In the genomic region with DNA sequence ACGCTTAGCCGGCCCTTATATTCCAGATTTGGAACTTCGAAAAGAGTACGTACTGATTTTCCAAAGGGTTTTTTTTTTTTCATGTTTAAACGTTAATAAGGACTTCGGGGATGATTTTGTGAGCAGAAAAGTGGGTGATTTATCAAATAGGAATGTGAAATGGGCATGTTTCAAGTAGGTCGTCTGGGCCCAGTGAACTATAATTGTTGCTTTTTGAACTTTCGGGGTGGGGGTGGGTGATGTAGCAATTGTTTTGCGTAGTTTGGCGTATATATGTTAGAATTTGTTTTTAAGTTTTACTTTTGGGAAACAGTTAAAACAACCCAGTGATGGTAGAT, we compare ENCODE assay signal across 9 cellular contexts. TPM values are rescaled to one million over a fixed set of nuclear protein-coding genes. Genes with fewer than 3 reads are reported as not detected.
DNase-seq lines count a peak whose midpoint lies in the region; ATAC-seq, FAIRE-seq and TF ChIP-seq lines count a peak whose summit lies in the region.
"Had no signal": no experiment of that assay in that cellular context is flagged by ENCODE, and none has a peak within 500 bp of the region (broad histone marks: within the 10 kb centered on the region; RNA-seq: fewer than 3 reads in every experiment).

No MANE protein-coding gene starts in this region.

- POLR2A ChIA-PET in CD4-positive, alpha-beta memory T cell (lab: Charles Lee; ENCODE audit: partially characterized antibody): interaction anchor here (0.7 to 4.1 kb wide), 16 partner anchors 8 to 623 kb away, joined by 3 to 62 read pairs (median 5); a partner anchor contains a TSS
- POLR2A ChIA-PET in PC-9 (lab: Charles Lee; ENCODE audit: unreplicated experiment) (interaction anchor here (0.7 kb wide), 2 partner anchors 236 to 289 kb away, joined by 3 to 6 read pairs; no protein-coding TSS in a partner anchor), endothelial cell of umbilical vein (lab: Charles Lee) (interaction anchor here (0.6 to 1.7 kb wide), 2 partner anchors 16 to 120 kb away, joined by 4 to 5 read pairs; no protein-coding TSS in a partner anchor)

- no peaks in the 10 kb centered on the region for H3K9me3 ChIP-seq in CD4-positive, alpha-beta memory T cell (ENCODE audit: control insufficient read depth in 1 of 2, low read length in 2 of 2)
- no peaks in the 10 kb centered on the region for H3K9me3 ChIP-seq in PC-9 (ENCODE audit: insufficient read depth, low read depth)
- no peaks in the 10 kb centered on the region for H3K9me3 ChIP-seq in endothelial cell of umbilical vein (replicated peaks; ENCODE audit: control insufficient read depth, insufficient read depth, low read length)
- no peaks in the 10 kb centered on the region for H3K9me3 ChIP-seq in osteoblast (ENCODE audit: low read depth, low read length)

- peaks cover 59% of the 10 kb centered on the region for H3K4me1 ChIP-seq in CD4-positive, alpha-beta memory T cell (ENCODE audit: insufficient read depth, low read length)
- H3K4me1 ChIP-seq in PC-9 (replicated peaks; ENCODE audit: insufficient read depth): peaks cover 47% of the 10 kb centered on the region
- H3K4me1 ChIP-seq in endothelial cell of umbilical vein (ENCODE audit: control insufficient read depth, extremely low read depth, insufficient read depth, low read length): peaks cover 20% of the 10 kb centered on the region
- peaks cover 61% of the 10 kb centered on the region for H3K4me1 ChIP-seq in osteoblast (ENCODE audit: insufficient read depth, low read length)

- H3K4me3 Mint-ChIP-seq in CD4-positive, alpha-beta memory T cell: peak overlapping the region; percentile 99 to 100 (median 100)

- no peak for TF ChIP-seq POLR2A in endothelial cell of umbilical vein (IDR thresholded peaks at IDR 0.05; ENCODE audit: low read depth, low read length)

- dilution Hi-C loops in endothelial cell of umbilical vein (cut with MboI; ENCODE audit: extremely low pct_ligation_motif_present, low sequenced_read_pairs): no loop called here

- peak overlapping the region; percentile 96 for H3K27ac ChIP-seq in CD4-positive, alpha-beta memory T cell (ENCODE audit: low read depth, low read length)
- H3K27ac ChIP-seq in PC-9 (peak overlapping the region; percentile 91), endothelial cell of umbilical vein (ENCODE audit: insufficient read depth, low read depth, low read length) (peak overlapping the region; percentile 91), osteoblast (ENCODE audit: low read depth, low read length) (peak overlapping the region; percentile 95)

- peaks cover 38 to 84% (median 52%) of the 10 kb centered on the region in 4 donors for H3K4me1 Mint-ChIP-seq in CD4-positive, alpha-beta memory T cell

- peaks cover 8 to 42% of the 10 kb centered on the region in 2 donors for H3K36me3 Mint-ChIP-seq in CD4-positive, alpha-beta memory T cell

- no peaks in the 10 kb centered on the region for H3K36me3 ChIP-seq in CD4-positive, alpha-beta memory T cell (ENCODE audit: insufficient read depth, low read length)
- peaks cover 45% of the 10 kb centered on the region for H3K36me3 ChIP-seq in PC-9 (ENCODE audit: low read depth)
- H3K36me3 ChIP-seq in endothelial cell of umbilical vein (ENCODE audit: control insufficient read depth in 2 of 2, extremely low read depth in 1 of 2, insufficient read depth in 2 of 2, low read length in 2 of 2): peaks cover 0 to 3% of the 10 kb centered on the region in 2 experiments
- peaks cover 11% of the 10 kb centered on the region for H3K36me3 ChIP-seq in osteoblast (ENCODE audit: insufficient read depth, low read length)

- peaks cover 5% of the 10 kb centered on the region; the same call in 1 of the 2 replicates for H3K9me2 ChIP-seq in PC-9 (ENCODE audit: insufficient read depth)

- intact Hi-C loops in CD4-positive, alpha-beta memory T cell (cut with micrococcal nuclease): loop anchor here (2.0 to 5.0 kb wide), 4 partner anchors 74 to 754 kb away; a partner anchor contains a TSS
- intact Hi-C loops in PC-9 (cut with micrococcal nuclease; ENCODE audit: unreplicated experiment) (loop anchor here (2.0 to 10.0 kb wide), 2 partner anchors 478 to 568 kb away; a partner anchor contains a TSS), endothelial cell of umbilical vein (cut with micrococcal nuclease) (no loop called here)

- H2AFZ ChIP-seq in PC-9 (peak overlapping the region; percentile 81; the same call in 1 of the 2 replicates), endothelial cell of umbilical vein (ENCODE audit: low read depth, low read length) (no peak overlapping the region), osteoblast (ENCODE audit: low read length) (no peak overlapping the region)

- ATAC-seq in GM18858 (IDR thresholded peaks at IDR 0.05; ENCODE audit: unreplicated experiment) (no peak), GM18868 (IDR thresholded peaks at IDR 0.05; ENCODE audit: unreplicated experiment) (no peak)

- no peaks in the 10 kb centered on the region for H3K27me3 Mint-ChIP-seq in CD4-positive, alpha-beta memory T cell

- no peaks in the 10 kb centered on the region for H3K27me3 ChIP-seq in CD4-positive, alpha-beta memory T cell (ENCODE audit: insufficient read depth, low read length)
- H3K27me3 ChIP-seq in PC-9 (ENCODE audit: insufficient read depth, low read depth) (no peaks in the 10 kb centered on the region), endothelial cell of umbilical vein (ENCODE audit: control insufficient read depth in 2 of 2, insufficient read depth in 2 of 2, low read length in 2 of 2) (no peaks in the 10 kb centered on the region), osteoblast (ENCODE audit: insufficient read depth, low read length) (no peaks in the 10 kb centered on the region)

- no peak for FAIRE-seq in endothelial cell of umbilical vein (lab: Jason Lieb, UNC)
- FAIRE-seq: endometrium had no signal

- H3F3A ChIP-seq in PC-9 (ENCODE audit: insufficient read depth, low read depth): peaks cover 30% of the 10 kb centered on the region

- peak overlapping the region; percentile 99 for H3K9ac ChIP-seq in endothelial cell of umbilical vein (replicated peaks; ENCODE audit: extremely low read depth, insufficient read depth, low read length)

- no TSS peak for BruUV-seq in PC-9 (replicated peaks; lab: Mats Ljungman, UMichigan)
- no TSS peak for BruUV-seq in endothelial cell of umbilical vein (replicated peaks; lab: Mats Ljungman, UMichigan)

- H3K79me2 ChIP-seq in PC-9 (ENCODE audit: low read depth) (peaks cover 75% of the 10 kb centered on the region), endothelial cell of umbilical vein (ENCODE audit: control insufficient read depth, insufficient read depth, low read length) (peaks cover 62% of the 10 kb centered on the region), osteoblast (ENCODE audit: insufficient read depth, low read length) (peaks cover 71% of the 10 kb centered on the region)

- peaks cover 0 to 6% (median 0%) of the 10 kb centered on the region in 8 donors for H3K9me3 Mint-ChIP-seq in CD4-positive, alpha-beta memory T cell

- H3K27ac Mint-ChIP-seq in CD4-positive, alpha-beta memory T cell: peak overlapping the region; percentile 99 to 100 (median 100)

- H3K4me2 ChIP-seq in PC-9 (peak overlapping the region; percentile 91), endothelial cell of umbilical vein (ENCODE audit: insufficient read depth, low read length) (peak overlapping the region; percentile 98), osteoblast (ENCODE audit: insufficient read depth, low read length) (peak overlapping the region; percentile 92)

- peak; percentile 5; the same call in 1 of the 2 replicates for TF ChIP-seq CTCF in PC-9 (conservative IDR thresholded peaks at IDR 0.05)
- TF ChIP-seq CTCF in endothelial cell of umbilical vein (IDR thresholded peaks at IDR 0.05; ENCODE audit: extremely low read depth in 1 of 2, insufficient read depth in 1 of 2, low read depth in 1 of 2, low read length in 2 of 2): no peak
- no peak for TF ChIP-seq CTCF in osteoblast (IDR thresholded peaks at IDR 0.05; ENCODE audit: extremely low read depth, low read depth, low read length)

- no peaks in the 10 kb centered on the region for H3K9me1 ChIP-seq in endothelial cell of umbilical vein (replicated peaks; ENCODE audit: control insufficient read depth, extremely low read depth, insufficient read depth, low read length)

- CTCF ChIA-PET in CD4-positive, alpha-beta memory T cell (lab: Charles Lee; ENCODE audit: partially characterized antibody): interaction anchor here (0.7 to 4.8 kb wide), 8 partner anchors 15 to 623 kb away, joined by 3 to 39 read pairs (median 4); a partner anchor contains a TSS
- CTCF ChIA-PET in PC-9 (lab: Charles Lee): interaction anchor here (1.2 kb wide), 1 partner anchor 120 kb away, joined by 5 read pairs; no protein-coding TSS in a partner anchor
- CTCF ChIA-PET in endothelial cell of umbilical vein (lab: Charles Lee): interaction anchor here (1.3 to 3.5 kb wide), 3 partner anchors 15 to 478 kb away, joined by 4 to 21 read pairs (median 6); no protein-coding TSS in a partner anchor

- H4K20me1 ChIP-seq in PC-9 (ENCODE audit: insufficient read depth) (peaks cover 52% of the 10 kb centered on the region), endothelial cell of umbilical vein (replicated peaks; ENCODE audit: control insufficient read depth, extremely low read depth, insufficient read depth, low read length) (peaks cover 24% of the 10 kb centered on the region), osteoblast (ENCODE audit: insufficient read depth, low read length) (peaks cover 54% of the 10 kb centered on the region)

- no peak for DNase-seq in CD4-positive, alpha-beta memory T cell
- DNase-seq in PC-9 (peak in 1 of 2 experiments; percentile 48), endothelial cell of umbilical vein (ENCODE audit: low read depth, low spot score) (no peak), osteoblast (ENCODE audit: insufficient read length, low spot score, missing footprints) (no peak), nucleus accumbens (lab: John Stamatoyannopoulos, UW) (no peak), NCI-H146 treated with DMSO at 0.1 percent for 48 hours (lab: John Stamatoyannopoulos, UW; ENCODE audit: unreplicated experiment) (no peak)

- H3K4me3 ChIP-seq in CD4-positive, alpha-beta memory T cell (ENCODE audit: low read length in 2 of 2): peak overlapping the region; percentile 87 to 95
- peak overlapping the region; percentile 78 for H3K4me3 ChIP-seq in PC-9
- H3K4me3 ChIP-seq in endothelial cell of umbilical vein (replicated peaks in 1 of 3; ENCODE audit: insufficient read depth in 1 of 3, low read depth in 1 of 3, low read length in 3 of 3): peak overlapping the region; percentile 95 to 100 (median 99)
- peak overlapping the region; percentile 93 for H3K4me3 ChIP-seq in osteoblast (ENCODE audit: insufficient read depth, low read length)

RNA-seq across cellular contexts. Expression of a gene that starts 0.3 kb away (rescaled TPM):
- total RNA-seq in CD4-positive, alpha-beta memory T cell: 1 to 10 TPM; 2.3 TPM
- 1 to 10 TPM; 1.0 to 3.0 TPM for polyA plus RNA-seq in CD4-positive, alpha-beta memory T cell
- total RNA-seq in PC-9 (2021): 9.3 and 11.7 TPM in 2 replicates
- 3.6 and 5.1 TPM in 2 replicates for total RNA-seq in endothelial cell of umbilical vein
- polyA plus RNA-seq in endothelial cell of umbilical vein: 0.94 and 1.5 TPM in 2 replicates
- polyA plus RNA-seq in endothelial cell of umbilical vein (2011; cell fraction: cytosol; rRNA removed): 1.2 and 1.6 TPM in 2 replicates
- 4.8 and 5.1 TPM in 2 replicates for polyA plus RNA-seq in endothelial cell of umbilical vein (2011; cell fraction: nucleus; rRNA removed)
- polyA plus RNA-seq in endothelial cell of umbilical vein (2012): 4.3 and 4.7 TPM in 2 replicates
- polyA minus RNA-seq in endothelial cell of umbilical vein: 2.3 and 2.5 TPM in 2 replicates
- polyA minus RNA-seq in endothelial cell of umbilical vein (2011; cell fraction: cytosol; rRNA and poly(A)+ RNA removed): not detected
- 2.5 and 4.9 TPM in 2 replicates for polyA minus RNA-seq in endothelial cell of umbilical vein (2011; cell fraction: nucleus; rRNA and poly(A)+ RNA removed)
- total RNA-seq in osteoblast: 13.4 and 14.1 TPM in 2 replicates

RNA-seq across cellular contexts. Expression of a gene that starts 1.2 kb away (rescaled TPM):
- total RNA-seq in CD4-positive, alpha-beta memory T cell: 100 to 1,000 TPM; 170 to 176 TPM
- 100 to 1,000 TPM; 121 to 137 TPM for polyA plus RNA-seq in CD4-positive, alpha-beta memory T cell
- total RNA-seq in PC-9 (2021): 161 and 175 TPM in 2 replicates
- total RNA-seq in endothelial cell of umbilical vein: 146 and 151 TPM in 2 replicates
- 17.9 and 34.0 TPM in 2 replicates for polyA plus RNA-seq in endothelial cell of umbilical vein
- polyA plus RNA-seq in endothelial cell of umbilical vein (2011; cell fraction: cytosol; rRNA removed): 68.6 and 77.2 TPM in 2 replicates
- polyA plus RNA-seq in endothelial cell of umbilical vein (2011; cell fraction: nucleus; rRNA removed): 77.6 and 122 TPM in 2 replicates
- 196 and 267 TPM in 2 replicates for polyA plus RNA-seq in endothelial cell of umbilical vein (2012)
- 46.0 and 51.1 TPM in 2 replicates for polyA minus RNA-seq in endothelial cell of umbilical vein
- 42.5 TPM for polyA minus RNA-seq in endothelial cell of umbilical vein (2011; cell fraction: cytosol; rRNA and poly(A)+ RNA removed)
- polyA minus RNA-seq in endothelial cell of umbilical vein (2011; cell fraction: nucleus; rRNA and poly(A)+ RNA removed): 35.3 and 57.3 TPM in 2 replicates
- 9.7 and 10.1 TPM in 2 replicates for total RNA-seq in osteoblast

Comparison
In these comparisons a context has a peak if more than half of its experiments do, and no peak if none do; other contexts are left out.
1. RNA of a gene that starts 1.2 kb away (total RNA-seq): 170 to 176 TPM in CD4-positive, alpha-beta memory T cell, 161 to 175 TPM in PC-9 and 146 to 151 TPM in endothelial cell of umbilical vein; 9.7 to 10.1 TPM in osteoblast; every median in the first group is over 10 times any median in the second.
2. Peak in every context shown above with its lines, with median percentiles within 50 percentile points of each other: H3K27ac ChIP-seq, H3K4me3 ChIP-seq and H3K4me2 ChIP-seq.